17 cellular contexts compared by ENCODE assay signal in the genomic region with DNA sequence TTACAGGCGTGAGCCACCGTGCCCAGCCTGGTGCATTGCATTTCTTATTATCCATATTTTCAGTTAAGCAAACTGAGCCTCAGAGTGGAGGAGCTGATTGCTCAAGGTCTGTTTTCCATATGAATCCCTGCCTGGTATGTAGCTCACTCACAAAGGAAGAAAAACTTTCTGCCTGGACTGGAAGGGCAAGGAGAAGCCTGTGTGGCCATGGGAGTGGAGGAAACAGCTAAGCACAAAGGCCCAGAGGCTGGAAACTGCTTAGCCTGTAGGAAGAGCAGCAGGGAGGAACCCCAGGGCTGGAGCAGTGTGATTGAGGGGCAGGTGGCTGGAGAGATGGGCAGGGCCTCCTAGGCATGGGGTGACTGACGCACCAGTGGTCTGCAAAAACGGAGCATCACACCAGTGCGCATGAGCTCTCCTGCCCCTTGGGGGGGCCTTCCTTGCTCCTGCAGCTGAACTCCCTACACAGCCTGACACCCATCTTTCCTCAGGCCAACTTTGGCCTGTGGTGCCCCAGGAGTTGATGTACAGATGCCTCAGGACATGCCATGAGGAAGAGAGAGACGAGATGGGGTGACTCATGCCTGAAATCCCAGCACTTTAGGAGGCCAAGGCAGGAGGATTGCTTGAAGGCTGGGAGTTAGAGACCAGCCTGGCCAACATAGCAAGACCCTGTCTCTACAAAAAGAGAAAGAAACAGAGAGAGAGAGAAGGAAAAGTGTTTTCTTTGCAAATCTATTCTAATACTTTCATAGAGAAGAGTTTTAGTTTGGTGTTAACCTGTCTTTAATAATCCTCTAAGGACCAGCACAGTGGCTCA. TPM values are rescaled to one million over a fixed set of nuclear protein-coding genes. Genes with fewer than 3 reads are reported as not detected.
DNase-seq lines count a peak whose midpoint lies in the region; ATAC-seq and TF ChIP-seq lines count a peak whose summit lies in the region.
"Had no signal": no experiment of that assay in that cellular context is flagged by ENCODE, and none has a peak within 500 bp of the region (broad histone marks: within the 10 kb centered on the region; RNA-seq: fewer than 3 reads in every experiment).

No MANE protein-coding gene starts in this region.

- CTCF ChIA-PET in T-cell (lab: Charles Lee) = interaction anchor here in 1 of 2 donors (0.6 kb wide), 1 partner anchor 29 kb away, joined by 4 read pairs; a partner anchor contains a TSS

- no peak overlapping the region for H3K4me3 ChIP-seq in neural progenitor cell
- H3K4me3 ChIP-seq: breast epithelium, GM23248 had no signal

- peak overlapping the region; percentile 34 for H3K27ac ChIP-seq in neural progenitor cell
- H3K27ac ChIP-seq: breast epithelium, GM23248, HL-60 had no signal

- H3K27me3 Mint-ChIP-seq in T-cell (no peaks in the 10 kb centered on the region), glutamatergic neuron (ENCODE audit: unreplicated experiment) (peaks cover 5% of the 10 kb centered on the region), neural progenitor cell (ENCODE audit: insufficient read depth, low read depth) (peaks cover 4% of the 10 kb centered on the region)
- H3K27me3 Mint-ChIP-seq in stimulated activated memory B cell treated with anti-CD40 and anti-IgM and Interleukin-4, amounts not matched to agents 10 μg/mL and 1 μg/mL and 100 μg/mL, for 72 hours = no peaks in the 10 kb centered on the region
- H3K27me3 Mint-ChIP-seq: activated naive CD4-positive, alpha-beta T cell treated with anti-CD3 and anti-CD28 coated beads, Interleukin-2, amount 50 U/mL, for 24 hours had no signal

- no peak overlapping the region for H3K9ac ChIP-seq in neural progenitor cell
- H3K9ac ChIP-seq: GM23248 had no signal

- peaks cover 6% of the 10 kb centered on the region for H3K36me3 ChIP-seq in neural progenitor cell
- H3K36me3 ChIP-seq: breast epithelium had no signal

- H3K9me3 ChIP-seq in neural progenitor cell (ENCODE audit: low read depth) = no peaks in the 10 kb centered on the region
- H3K9me3 ChIP-seq: breast epithelium had no signal

- H3K36me3 Mint-ChIP-seq in T-cell = peaks cover 12% of the 10 kb centered on the region
- H3K36me3 Mint-ChIP-seq in glutamatergic neuron (ENCODE audit: unreplicated experiment) = no peaks in the 10 kb centered on the region
- peaks cover 6% of the 10 kb centered on the region for H3K36me3 Mint-ChIP-seq in neural progenitor cell
- peaks cover 7% of the 10 kb centered on the region for H3K36me3 Mint-ChIP-seq in stimulated activated memory B cell treated with anti-CD40 and anti-IgM and Interleukin-4, amounts not matched to agents 10 μg/mL and 1 μg/mL and 100 μg/mL, for 72 hours

- H3K9me3 Mint-ChIP-seq in T-cell (no peaks in the 10 kb centered on the region), glutamatergic neuron (ENCODE audit: unreplicated experiment) (peaks cover 5% of the 10 kb centered on the region), neural progenitor cell (no peaks in the 10 kb centered on the region)
- no peaks in the 10 kb centered on the region for H3K9me3 Mint-ChIP-seq in stimulated activated memory B cell treated with anti-CD40 and anti-IgM and Interleukin-4, amounts not matched to agents 10 μg/mL and 1 μg/mL and 100 μg/mL, for 72 hours
- H3K9me3 Mint-ChIP-seq: activated naive CD4-positive, alpha-beta T cell treated with anti-CD3 and anti-CD28 coated beads, Interleukin-2, amount 50 U/mL, for 24 hours had no signal

- H3K79me2 ChIP-seq in neural progenitor cell (ENCODE audit: low read depth) = peaks cover 28% of the 10 kb centered on the region

- no peak for TF ChIP-seq CTCF in glutamatergic neuron (IDR thresholded peaks at IDR 0.05; ENCODE audit: partially characterized antibody, unreplicated experiment)
- no peak for TF ChIP-seq CTCF in neural progenitor cell (IDR thresholded peaks at IDR 0.05)

- no peak for ATAC-seq in T-cell (replicated peaks in 1 of 4)
- no peak for ATAC-seq in stimulated activated memory B cell treated with anti-CD40 and anti-IgM and Interleukin-4, amounts not matched to agents 10 μg/mL and 1 μg/mL and 100 μg/mL, for 72 hours
- ATAC-seq: activated CD4-positive, CD25-positive, alpha-beta regulatory T cell treated with anti-CD3 and anti-CD28 coated beads, Interleukin-2, amount 50 U/mL, for 24 hours had no signal

- H3K27ac Mint-ChIP-seq in T-cell (no peak overlapping the region), glutamatergic neuron (ENCODE audit: unreplicated experiment) (peak overlapping the region; percentile 12), neural progenitor cell (peak overlapping the region; percentile 57)
- no peak overlapping the region for H3K27ac Mint-ChIP-seq in stimulated activated memory B cell treated with anti-CD40 and anti-IgM and Interleukin-4, amounts not matched to agents 10 μg/mL and 1 μg/mL and 100 μg/mL, for 72 hours
- H3K27ac Mint-ChIP-seq: activated naive CD4-positive, alpha-beta T cell treated with anti-CD3 and anti-CD28 coated beads, Interleukin-2, amount 50 U/mL, for 24 hours had no signal

- POLR2A ChIA-PET in T-cell (lab: Charles Lee) = no interaction called here

- no peak overlapping the region for H2AFZ ChIP-seq in neural progenitor cell (replicated peaks)
- H2AFZ ChIP-seq: GM23248 had no signal

- peaks cover 6% of the 10 kb centered on the region for H3K4me1 ChIP-seq in neural progenitor cell

- H3K4me3 Mint-ChIP-seq in T-cell (peak overlapping the region in 2 of 3 donors; percentile 11 to 25), glutamatergic neuron (ENCODE audit: unreplicated experiment) (no peak overlapping the region), neural progenitor cell (peak overlapping the region; percentile 54)
- H3K4me3 Mint-ChIP-seq in stimulated activated memory B cell treated with anti-CD40 and anti-IgM and Interleukin-4, amounts not matched to agents 10 μg/mL and 1 μg/mL and 100 μg/mL, for 72 hours = no peak overlapping the region

- H4K20me1 ChIP-seq in neural progenitor cell (ENCODE audit: low read depth) = peaks cover 20% of the 10 kb centered on the region

- H3K4me2 ChIP-seq in neural progenitor cell = no peak overlapping the region

- H3K27me3 ChIP-seq in neural progenitor cell = no peaks in the 10 kb centered on the region
- H3K27me3 ChIP-seq: breast epithelium had no signal

- H3K4me1 Mint-ChIP-seq in T-cell (peaks cover 18 to 23% (median 22%) of the 10 kb centered on the region in 3 donors), glutamatergic neuron (ENCODE audit: low read depth, unreplicated experiment) (peaks cover 6% of the 10 kb centered on the region), neural progenitor cell (peaks cover 28% of the 10 kb centered on the region)
- H3K4me1 Mint-ChIP-seq in stimulated activated memory B cell treated with anti-CD40 and anti-IgM and Interleukin-4, amounts not matched to agents 10 μg/mL and 1 μg/mL and 100 μg/mL, for 72 hours = peaks cover 16% of the 10 kb centered on the region

- H3F3A ChIP-seq in neural progenitor cell (ENCODE audit: low read depth) = peaks cover 22% of the 10 kb centered on the region

- DNase-seq in ELF-1 (ENCODE audit: low read depth, low spot score) (peak; percentile 77), T-cell (no peak), glutamatergic neuron (no peak), neural progenitor cell (ENCODE audit: low spot score) (peak; percentile 33), cerebellar cortex (ENCODE audit: low spot score) (no peak), NCI-H524 treated with DMSO at 0.1 percent for 48 hours (lab: John Stamatoyannopoulos, UW) (no peak), NCI-H345 treated with DMSO at 0.1 percent for 48 hours (lab: John Stamatoyannopoulos, UW; ENCODE audit: unreplicated experiment) (no peak)
- DNase-seq: GM23248; hippocampal formation; NCI-H1417; NCI-H2171 treated with DMSO at 0.1 percent for 48 hours; NK-92 treated with Interleukin-12 subunit alpha and Interleukin-12 subunit beta, amount 100 ng/mL, for 24 hours had no signal

RNA-seq across cellular contexts. Expression of a gene that starts 2.8 kb away (rescaled TPM):
- total RNA-seq in T-cell (100 to 1,000 TPM; 200 to 272 (median 213) TPM), glutamatergic neuron (ENCODE audit: unreplicated experiment) (184 TPM), neural progenitor cell (ENCODE audit: low replicate concordance) (118 and 156 TPM in 2 replicates)

RNA-seq across cellular contexts. Expression of a gene that starts 28.8 kb away (rescaled TPM):
- total RNA-seq in T-cell (10 to 100 TPM; 20.6 to 40.7 (median 35.6) TPM), glutamatergic neuron (ENCODE audit: unreplicated experiment) (47.7 TPM), neural progenitor cell (ENCODE audit: low replicate concordance) (27.0 and 72.7 TPM in 2 replicates)

RNA-seq across cellular contexts. Expression of a gene that starts 51.8 kb away (rescaled TPM):
- total RNA-seq in T-cell = 100 to 1,000 TPM in 3 of 5 donors, 10 to 100 TPM in 2; 87.5 to 125 (median 116) TPM
- total RNA-seq in glutamatergic neuron (ENCODE audit: unreplicated experiment) = 137 TPM
- total RNA-seq in neural progenitor cell (ENCODE audit: low replicate concordance) = 17.1 and 32.3 TPM in 2 replicates

Comparison
In these comparisons a context has a peak if more than half of its experiments do, and no peak if none do; other contexts are left out.
1. DNase-seq: peak in ELF-1 (single experiment) and neural progenitor cell (single experiment); none in T-cell (0 of 34), glutamatergic neuron (single experiment), cerebellar cortex (single experiment), NCI-H524 treated with DMSO at 0.1 percent for 48 hours (single experiment) and NCI-H345 treated with DMSO at 0.1 percent for 48 hours (single experiment).
2. H3K27ac Mint-ChIP-seq: peak in glutamatergic neuron (single experiment) and neural progenitor cell (single experiment); none in T-cell (0 of 2) and stimulated activated memory B cell treated with anti-CD40 and anti-IgM and Interleukin-4, amounts not matched to agents 10 μg/mL and 1 μg/mL and 100 μg/mL, for 72 hours (single experiment).
3. H3K4me3 Mint-ChIP-seq: peak in T-cell (2 of 3) and neural progenitor cell (single experiment); none in glutamatergic neuron (single experiment) and stimulated activated memory B cell treated with anti-CD40 and anti-IgM and Interleukin-4, amounts not matched to agents 10 μg/mL and 1 μg/mL and 100 μg/mL, for 72 hours (single experiment).